Comparison of ENCODE assay signal across 32 cellular contexts in genomic region chr17:31479524-31479923, GRCh38.
"Had no signal": no experiment of that assay in that cellular context is flagged by ENCODE, and none has a peak within 500 bp of the region (broad histone marks: within the 10 kb centered on the region; RNA-seq: fewer than 3 reads in every experiment).

No MANE protein-coding gene starts in this region.

- H3K36me3 ChIP-seq: adrenal gland, ascending aorta, brain microvascular endothelial cell, breast epithelium, cardiac muscle cell had no signal

- FAIRE-seq: astrocyte, bronchial epithelial cell had no signal

- ATAC-seq: activated naive CD4-positive, alpha-beta T cell treated with anti-CD3 and anti-CD28 coated beads, Interleukin-2, amount 50 U/mL, for 72 hours; activated naive CD8-positive, alpha-beta T cell treated with anti-CD3 and anti-CD28 coated beads, Interleukin-2, amount 50 U/mL, for 24 hours; activated T-cell treated with anti-CD3 and anti-CD28 coated beads, Interleukin-2, amount 50 U/mL, for 4 hours; activated T-cell treated with anti-CD3 and anti-CD28 coated beads, Interleukin-2, amount 50 U/mL, for 72 hours; activated T-helper 17 cell treated with anti-CD3 and anti-CD28 coated beads, Interleukin-2, amount 50 U/mL, for 72 hours had no signal

- H3K4me1 ChIP-seq: adrenal gland, ascending aorta, breast epithelium had no signal

- DNase-seq: activated effector memory CD4-positive, alpha-beta T cell treated with anti-CD3 and anti-CD28 coated beads, Interleukin-2, amount 50 U/mL, for 16 hours; activated effector memory CD4-positive, alpha-beta T cell treated with Interleukin-2 at 50 U/mL for 16 hours; activated gamma-delta T cell; activated gamma-delta T cell treated with Interleukin-2 at 50 U/mL for 16 hours; activated naive CD4-positive, alpha-beta T cell; activated naive CD4-positive, alpha-beta T cell treated with anti-CD3 and anti-CD28 coated beads for 36 hours; activated naive CD4-positive, alpha-beta T cell treated with anti-CD3 and anti-CD28 coated beads, Interleukin-2, amount 10 ng/mL, durations not matched to agents 7 days and 5 days; activated naive CD4-positive, alpha-beta T cell treated with anti-CD3 and anti-CD28 coated beads, Interleukin-2, amount 50 U/mL, for 16 hours; activated naive CD4-positive, alpha-beta T cell treated with Interleukin-2 at 50 U/mL for 16 hours; activated naive CD8-positive, alpha-beta T cell treated with anti-CD3 and anti-CD28 coated beads for 36 hours; activated naive CD8-positive, alpha-beta T cell treated with anti-CD3 and anti-CD28 coated beads, Interleukin-2, amount 10 ng/mL, durations not matched to agents 7 days and 5 days; activated naive CD8-positive, alpha-beta T cell treated with anti-CD3 and anti-CD28 coated beads, Interleukin-2, amount 50 U/mL, for 24 hours; activated T-cell treated with anti-CD3 and anti-CD28 coated beads, Interleukin-2, amount 50 U/mL, for 1 hour; activated T-cell treated with anti-CD3 and anti-CD28 coated beads, Interleukin-2, amount 50 U/mL, for 24 hours; activated T-cell treated with anti-CD3 and anti-CD28 coated beads, Interleukin-2, amount 50 U/mL, for 4 hours; activated T-cell treated with anti-CD3 and anti-CD28 coated beads, Interleukin-2, amount 50 U/mL, for 48 hours; activated T-cell treated with anti-CD3 and anti-CD28 coated beads, Interleukin-2, amount 50 U/mL, for 72 hours; amniotic stem cell; amygdala; anterior cingulate cortex; aorta; brain microvascular endothelial cell; central memory CD4-positive, alpha-beta T cell; cerebellar nuclear complex had no signal

- H3K4me3 ChIP-seq: adrenal gland, ascending aorta, breast epithelium, cardiac muscle cell had no signal

- H3K27me3 ChIP-seq: ascending aorta, breast epithelium, cardiac muscle cell had no signal

- H3K9me3 ChIP-seq: adrenal gland, ascending aorta, breast epithelium had no signal

- H3K27ac ChIP-seq: adrenal gland, ascending aorta, brain microvascular endothelial cell, breast epithelium, cardiac muscle cell had no signal
